Comparison of ENCODE assay signal across 8 cellular contexts in the genomic region with DNA sequence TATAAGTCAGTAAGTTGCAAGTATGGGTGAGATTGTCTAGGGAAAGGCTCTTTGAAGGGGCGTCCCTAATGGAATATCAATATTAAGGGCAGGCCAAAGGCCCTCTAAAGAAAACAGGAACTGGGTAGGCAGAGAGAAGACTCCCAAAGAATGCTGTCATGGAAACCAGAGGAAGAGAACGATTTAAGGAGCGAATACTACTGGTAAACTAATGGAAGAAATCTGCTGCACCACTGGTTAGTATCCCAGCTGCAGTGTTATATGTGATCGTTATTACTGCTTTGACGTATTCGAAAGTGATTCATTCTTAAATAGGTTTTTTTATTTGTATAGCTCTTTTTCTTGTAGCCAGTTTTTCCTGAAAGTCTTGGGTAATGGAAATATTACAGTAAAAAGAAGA. TPM values are rescaled to one million over a fixed set of nuclear protein-coding genes. Genes with fewer than 3 reads are reported as not detected.
DNase-seq lines count a peak whose midpoint lies in the region; ATAC-seq and TF ChIP-seq lines count a peak whose summit lies in the region.

No MANE protein-coding gene starts in this region.

- H3K4me2 ChIP-seq in mesenchymal stem cell (ENCODE audit: low read length, poor library complexity, severe bottlenecking), result peak overlapping the region; percentile 64

- H2AK5ac ChIP-seq in mesenchymal stem cell (ENCODE audit: low read length, severe bottlenecking), result no peak overlapping the region

- H2BK12ac ChIP-seq in mesenchymal stem cell (ENCODE audit: low read length in 2 of 2), result no peak overlapping the region

- H2BK15ac ChIP-seq in mesenchymal stem cell (ENCODE audit: low read depth, poor library complexity, severe bottlenecking), result no peak overlapping the region

- H3K27ac ChIP-seq in ACC112 (ENCODE audit: low read depth, low read length) (peak overlapping the region; percentile 45), HEK293 (ENCODE audit: extremely low read depth, low read depth, low read length) (no peak overlapping the region), mesenchymal stem cell (ENCODE audit: low read length, poor library complexity, severe bottlenecking) (peak overlapping the region; percentile 79)

- TF ChIP-seq CTCF in HEK293 (tag by site-specific recombination; IDR thresholded peaks at IDR 0.05), result no peak
- TF ChIP-seq CTCF in GM13977 (IDR thresholded peaks at IDR 0.05; ENCODE audit: extremely low read depth, insufficient read depth, missing control alignments), result no peak

- H2AFZ ChIP-seq in ACC112 (ENCODE audit: low read length, unreplicated experiment), result no peak overlapping the region
- no peak overlapping the region for H2AFZ ChIP-seq in mesenchymal stem cell (ENCODE audit: low read depth, low read length)

- H3K4me1 ChIP-seq in ACC112 (ENCODE audit: control insufficient read depth, insufficient read depth, low read length, unreplicated experiment) (peaks cover 22% of the 10 kb centered on the region), HEK293 (ENCODE audit: control insufficient read depth, insufficient read depth, low read length) (no peaks in the 10 kb centered on the region), mesenchymal stem cell (ENCODE audit: control insufficient read depth, insufficient read depth, low read depth, low read length) (peaks cover 19% of the 10 kb centered on the region)

- peak overlapping the region; percentile 98 for H3K4me3 Mint-ChIP-seq in activated naive CD8-positive, alpha-beta T cell

- H3K4me3 ChIP-seq in ACC112 (ENCODE audit: low read depth, low read length) (peak overlapping the region; percentile 91), HEK293 (ENCODE audit: low read depth, low read length) (peak overlapping the region; percentile 92), mesenchymal stem cell (ENCODE audit: insufficient read depth in 1 of 2, low read depth in 1 of 2, low read length in 2 of 2) (peak overlapping the region in 1 of 2 experiments; percentile 87)

- H3K9ac ChIP-seq in mesenchymal stem cell (ENCODE audit: low read length), result peak overlapping the region; percentile 93

- H3K27me3 ChIP-seq in ACC112 (ENCODE audit: insufficient read depth, low read length) (no peaks in the 10 kb centered on the region), mesenchymal stem cell (ENCODE audit: control insufficient read depth in 1 of 2, insufficient read depth in 1 of 2, low read length in 2 of 2) (no peaks in the 10 kb centered on the region)

- H3K36me3 ChIP-seq in ACC112 (ENCODE audit: insufficient read depth, low read length), result peaks cover 20% of the 10 kb centered on the region
- peaks cover 7 to 44% of the 10 kb centered on the region in 2 experiments for H3K36me3 ChIP-seq in HEK293 (ENCODE audit: control insufficient read depth in 2 of 2, insufficient read depth in 1 of 2, low read length in 2 of 2)
- peaks cover 23 to 34% of the 10 kb centered on the region in 2 experiments for H3K36me3 ChIP-seq in mesenchymal stem cell (ENCODE audit: control insufficient read depth in 1 of 2, insufficient read depth in 2 of 2, low read depth in 1 of 2, low read length in 2 of 2)

- no peak overlapping the region for H3K23ac ChIP-seq in mesenchymal stem cell (ENCODE audit: low read length in 2 of 2)

- in situ Hi-C loops in GM13977 (cut with MboI; ENCODE audit: low pct_unique_long_range_greater_than_20kb, low sequenced_read_pairs, unreplicated experiment), result no loop called here

- H2BK120ac ChIP-seq in mesenchymal stem cell (ENCODE audit: low read depth, low read length), result no peak overlapping the region

- peak overlapping the region; percentile 96 for H3K27ac Mint-ChIP-seq in activated naive CD8-positive, alpha-beta T cell

- no peak overlapping the region for H2BK5ac ChIP-seq in mesenchymal stem cell (ENCODE audit: low read depth, low read length, poor library complexity, severe bottlenecking)

- peaks cover 47% of the 10 kb centered on the region for H3K79me2 ChIP-seq in ACC112 (ENCODE audit: control insufficient read depth, insufficient read depth, low read length, unreplicated experiment)

- H3K27me3 Mint-ChIP-seq in activated naive CD8-positive, alpha-beta T cell, result no peaks in the 10 kb centered on the region

- H3K9me3 Mint-ChIP-seq in activated naive CD8-positive, alpha-beta T cell (ENCODE audit: low read depth), result no peaks in the 10 kb centered on the region

- no peak overlapping the region for H4K8ac ChIP-seq in mesenchymal stem cell (ENCODE audit: low read length)

- CTCF ChIA-PET in HEK293 (lab: Yijun Ruan, JAX), result interaction anchor here (0.6 to 3.3 kb wide), 4 partner anchors 10 to 839 kb away, joined by 3 to 13 read pairs (median 7); no protein-coding TSS in a partner anchor

- H3K14ac ChIP-seq in mesenchymal stem cell (ENCODE audit: low read length in 2 of 2), result no peak overlapping the region

- no peaks in the 10 kb centered on the region for H3K9me3 ChIP-seq in HEK293 (ENCODE audit: control insufficient read depth, insufficient read depth, low read depth, low read length)
- H3K9me3 ChIP-seq in mesenchymal stem cell (ENCODE audit: control insufficient read depth, low read length), result no peaks in the 10 kb centered on the region

- 62% methylated on average over 6 of the region's 6 CpGs for WGBS in mesenchymal stem cell

- H4K91ac ChIP-seq in mesenchymal stem cell (ENCODE audit: low read length), result no peak overlapping the region

- no peak for ATAC-seq in HG02973 (IDR thresholded peaks at IDR 0.05; ENCODE audit: unreplicated experiment)

- H3K4ac ChIP-seq in mesenchymal stem cell (ENCODE audit: low read depth in 1 of 2, low read length in 2 of 2), result no peak overlapping the region

- peak; percentile 18 for DNase-seq in mesenchymal stem cell
- no peak for DNase-seq in GM13977 (ENCODE audit: low spot score)
- no peak for DNase-seq in NCI-H146 (lab: John Stamatoyannopoulos, UW)
- no peak for DNase-seq in activated CD4-positive, alpha-beta T cell treated with anti-CD3 and anti-CD28 coated beads, Interleukin-2, amount 50 U/mL, for 4 hours

- peaks cover 15% of the 10 kb centered on the region for H3K79me1 ChIP-seq in mesenchymal stem cell (replicated peaks; ENCODE audit: low read length, poor library complexity, severe bottlenecking)

- POLR2A ChIA-PET in HEK293 (lab: Yijun Ruan, JAX), result interaction anchor here (0.6 to 1.0 kb wide), 3 partner anchors 26 to 108 kb away, joined by 3 to 11 read pairs (median 4); a partner anchor contains a TSS

- peaks cover 9% of the 10 kb centered on the region for H3K36me3 Mint-ChIP-seq in activated naive CD8-positive, alpha-beta T cell

- H3K4me1 Mint-ChIP-seq in activated naive CD8-positive, alpha-beta T cell (ENCODE audit: low read depth), result peaks cover 55% of the 10 kb centered on the region

- H3K18ac ChIP-seq in mesenchymal stem cell (ENCODE audit: low read depth in 1 of 2, low read length in 2 of 2), result no peak overlapping the region

TF ChIP-seq in HEK293, 187 proteins besides CTCF, POLR2A, EP300 and RAD21:
- TF ChIP-seq ZXDB (tag by site-specific recombination; IDR thresholded peaks at IDR 0.05) (no peak), ZNF549 (tag by site-specific recombination; IDR thresholded peaks at IDR 0.05) (no peak), ZNF404 (tag by site-specific recombination; IDR thresholded peaks at IDR 0.05) (no peak), SETDB1 (IDR thresholded peaks at IDR 0.05; ENCODE audit: insufficient read length, low read length) (no peak), ZNF777 (tag by site-specific recombination; IDR thresholded peaks at IDR 0.05; ENCODE audit: borderline replicate concordance) (no peak), FEZF1 (tag by site-specific recombination; IDR thresholded peaks at IDR 0.05) (no peak), ZNF394 (tag by site-specific recombination; IDR thresholded peaks at IDR 0.05; ENCODE audit: borderline replicate concordance) (no peak), ZNF585B (tag by site-specific recombination; IDR thresholded peaks at IDR 0.05) (no peak), MYNN (tag by site-specific recombination; IDR thresholded peaks at IDR 0.05; ENCODE audit: borderline replicate concordance) (no peak)
TF ChIP-seq in HEK293: peak in this region for 0.

RNA-seq across cellular contexts. Expression of a gene that starts 1.3 kb away (rescaled TPM):
- 16.3 TPM for polyA plus RNA-seq in mesenchymal stem cell (2013, experiment 1 of 2)
- polyA plus RNA-seq in mesenchymal stem cell (2013, experiment 2 of 2), result 16.3 TPM

RNA-seq across cellular contexts. Expression of a gene that starts 4.7 kb away (rescaled TPM):
- polyA plus RNA-seq in mesenchymal stem cell (2013, experiment 1 of 2), result 0.10 TPM
- polyA plus RNA-seq in mesenchymal stem cell (2013, experiment 2 of 2), result 0.10 TPM

RNA-seq across cellular contexts. Expression of a gene that starts 26.2 kb away (rescaled TPM):
- polyA plus RNA-seq in mesenchymal stem cell (2013, experiment 1 of 2), result 161 TPM
- 158 TPM for polyA plus RNA-seq in mesenchymal stem cell (2013, experiment 2 of 2)

RNA-seq across cellular contexts. Expression of a gene that starts 26.5 kb away (rescaled TPM):
- polyA plus RNA-seq in mesenchymal stem cell (2013, experiment 1 of 2), result 0.03 TPM
- polyA plus RNA-seq in mesenchymal stem cell (2013, experiment 2 of 2), result 0.01 TPM
